26 cellular contexts compared by ENCODE assay signal in genomic region chr15:93107646-93108045, GRCh38. TPM values are rescaled to one million over a fixed set of nuclear protein-coding genes. Genes with fewer than 3 reads are reported as not detected.
DNase-seq lines count a peak whose midpoint lies in the region; ATAC-seq, FAIRE-seq and TF ChIP-seq lines count a peak whose summit lies in the region.
"Had no signal": no experiment of that assay in that cellular context is flagged by ENCODE, and none has a peak within 500 bp of the region (broad histone marks: within the 10 kb centered on the region; RNA-seq: fewer than 3 reads in every experiment).

No MANE protein-coding gene starts in this region.

- H2BK15ac ChIP-seq in neuronal stem cell (ENCODE audit: low read length), result no peak overlapping the region

- H3K27ac ChIP-seq in neuronal stem cell (replicated peaks; ENCODE audit: low read length), result no peak overlapping the region
- H3K27ac ChIP-seq: BLaER1 had no signal

- no peaks in the 10 kb centered on the region for H3K36me3 Mint-ChIP-seq in central memory CD8-positive, alpha-beta T cell (ENCODE audit: insufficient read depth)
- no peaks in the 10 kb centered on the region for H3K36me3 Mint-ChIP-seq in osteocyte (ENCODE audit: unreplicated experiment)
- H3K36me3 Mint-ChIP-seq: CD4-positive, alpha-beta memory T cell had no signal

- H4K8ac ChIP-seq in neuronal stem cell (ENCODE audit: low read depth, low read length), result no peak overlapping the region

- H3K36me3 ChIP-seq in neuronal stem cell (replicated peaks in 1 of 2; ENCODE audit: control insufficient read depth in 2 of 2, insufficient read depth in 2 of 2, low read length in 2 of 2), result peaks cover 0 to 2% of the 10 kb centered on the region in 2 donors
- H3K36me3 ChIP-seq: BE2C had no signal

- peak; percentile 8 for DNase-seq in NCI-H2171 treated with DMSO at 0.1 percent for 48 hours (lab: John Stamatoyannopoulos, UW)
- no peak for DNase-seq in NCI-H2171 (lab: John Stamatoyannopoulos, UW)
- no peak for DNase-seq in GM12891 (ENCODE audit: insufficient read length, low spot score)
- DNase-seq in central memory CD8-positive, alpha-beta T cell (ENCODE audit: low spot score in 2 of 2), result no peak
- no peak for DNase-seq in neuronal stem cell (ENCODE audit: low spot score)
- DNase-seq in osteocyte (ENCODE audit: extremely low spot score, unreplicated experiment), result no peak
- no peak for DNase-seq in SK-N-DZ (ENCODE audit: low spot score)
- DNase-seq in NCI-H1436 treated with DMSO at 0.1 percent for 48 hours (lab: John Stamatoyannopoulos, UW), result no peak
- DNase-seq: 8988T; ACHN; BE2C; C1 segment of cervical spinal cord; CD4-positive, alpha-beta memory T cell; CD4-positive, CD25-positive, alpha-beta regulatory T cell; CD8-positive, alpha-beta memory T cell; COR-L47; DMS153; DMS53; DMS79; GF-D8 had no signal

- H2AFZ ChIP-seq in neuronal stem cell (ENCODE audit: low read length), result no peak overlapping the region

- H3K18ac ChIP-seq in neuronal stem cell (ENCODE audit: low read length), result no peak overlapping the region

- H3K27ac Mint-ChIP-seq in central memory CD8-positive, alpha-beta T cell (ENCODE audit: low read depth), result peak overlapping the region; percentile 52
- no peak overlapping the region for H3K27ac Mint-ChIP-seq in osteocyte (ENCODE audit: unreplicated experiment)
- H3K27ac Mint-ChIP-seq: CD14-positive monocyte; CD4-positive, alpha-beta memory T cell; CD4-positive, CD25-positive, alpha-beta regulatory T cell; CD8-positive, alpha-beta memory T cell had no signal

- no peaks in the 10 kb centered on the region for H3K9me3 Mint-ChIP-seq in central memory CD8-positive, alpha-beta T cell
- peaks cover 8% of the 10 kb centered on the region for H3K9me3 Mint-ChIP-seq in osteocyte (ENCODE audit: unreplicated experiment)

- no peak overlapping the region for H4K91ac ChIP-seq in neuronal stem cell (ENCODE audit: low read depth, low read length, poor library complexity)

- no peaks in the 10 kb centered on the region for H3K79me1 ChIP-seq in neuronal stem cell (ENCODE audit: low read depth, low read length)

- peaks cover 0 to 12% of the 10 kb centered on the region in 2 donors for H3K9me3 ChIP-seq in neuronal stem cell (replicated peaks in 1 of 2; ENCODE audit: control insufficient read depth in 2 of 2, insufficient read depth in 1 of 2, low read depth in 1 of 2, low read length in 2 of 2)
- H3K9me3 ChIP-seq: BE2C had no signal

- H3K27me3 Mint-ChIP-seq in central memory CD8-positive, alpha-beta T cell, result peaks cover 73% of the 10 kb centered on the region
- H3K27me3 Mint-ChIP-seq in osteocyte (ENCODE audit: unreplicated experiment), result peaks cover 31% of the 10 kb centered on the region

- no peak overlapping the region for H2BK120ac ChIP-seq in neuronal stem cell (ENCODE audit: low read depth, low read length)

- no peak overlapping the region for H3K4me3 ChIP-seq in neuronal stem cell (ENCODE audit: low read length in 2 of 2)
- H3K4me3 ChIP-seq: BLaER1 had no signal

- FAIRE-seq in GM12891 (lab: Jason Lieb, UNC), result peak; percentile 5
- FAIRE-seq: A204.1, G401.6, GM12892, GM18507 had no signal

- H3K27me3 ChIP-seq in neuronal stem cell (ENCODE audit: control insufficient read depth in 3 of 3, insufficient read depth in 3 of 3, low read depth in 1 of 3, low read length in 3 of 3), result peaks cover 0 to 5% (median 0%) of the 10 kb centered on the region in 3 experiments
- H3K27me3 ChIP-seq: BE2C, BLaER1 had no signal

- TF ChIP-seq POLR2A in GM12891 (IDR thresholded peaks at IDR 0.05; ENCODE audit: low read depth, low read length), result no peak

- ATAC-seq in central memory CD8-positive, alpha-beta T cell (replicated peaks; ENCODE audit: extremely low read depth, poor library complexity, severe bottlenecking), result no peak

- H3K9ac ChIP-seq in neuronal stem cell (ENCODE audit: low read depth, low read length, poor library complexity), result no peak overlapping the region
- H3K9ac ChIP-seq: BLaER1 had no signal

- no peak overlapping the region for H3K14ac ChIP-seq in neuronal stem cell (ENCODE audit: low read length)

- no peak overlapping the region for H3K4me2 ChIP-seq in neuronal stem cell (ENCODE audit: insufficient read depth, low read length, poor library complexity, severe bottlenecking)
- H3K4me2 ChIP-seq: BLaER1 had no signal

- H3K4me3 Mint-ChIP-seq in central memory CD8-positive, alpha-beta T cell, result no peak overlapping the region
- no peak overlapping the region for H3K4me3 Mint-ChIP-seq in osteocyte (ENCODE audit: unreplicated experiment)
- H3K4me3 Mint-ChIP-seq: CD4-positive, alpha-beta memory T cell; CD4-positive, CD25-positive, alpha-beta regulatory T cell had no signal

- no peak overlapping the region for H3K4ac ChIP-seq in neuronal stem cell (ENCODE audit: low read length)

- no peak for TF ChIP-seq CTCF in osteocyte (IDR thresholded peaks at IDR 0.05)

- no peak overlapping the region for H3K23ac ChIP-seq in neuronal stem cell (ENCODE audit: low read depth, low read length, poor library complexity)

- no peak overlapping the region for H2BK12ac ChIP-seq in neuronal stem cell (ENCODE audit: low read length)

- H3K4me1 Mint-ChIP-seq in central memory CD8-positive, alpha-beta T cell, result peaks cover 16% of the 10 kb centered on the region
- no peaks in the 10 kb centered on the region for H3K4me1 Mint-ChIP-seq in osteocyte (ENCODE audit: unreplicated experiment)

- WGBS in neuronal stem cell (ENCODE audit: extremely low coverage in 2 of 2, insufficient read length in 2 of 2, insufficient replicate concordance in 1 of 2), 2 donors, result no CpG with 5 or more reads among the region's 2 CpGs

- H3K4me1 ChIP-seq in neuronal stem cell (ENCODE audit: control insufficient read depth in 2 of 2, insufficient read depth in 1 of 2, low read depth in 1 of 2, low read length in 2 of 2), result peaks cover 5 to 6% of the 10 kb centered on the region in 2 donors
- H3K4me1 ChIP-seq: BE2C had no signal

- peak overlapping the region; percentile 10 for H2AK5ac ChIP-seq in neuronal stem cell (ENCODE audit: low read depth, low read length)

- no peak overlapping the region for H2BK5ac ChIP-seq in neuronal stem cell (ENCODE audit: low read length)

TF ChIP-seq in GM12891, 5 proteins besides CTCF, POLR2A, EP300 and RAD21:
- TF ChIP-seq POLR2AphosphoS5 (IDR thresholded peaks at IDR 0.05; ENCODE audit: low read depth, low read length), result no peak
- no peak for TF ChIP-seq POU2F2 (IDR thresholded peaks at IDR 0.05; ENCODE audit: low read depth, low read length)
- no peak for TF ChIP-seq SPI1 (IDR thresholded peaks at IDR 0.05; ENCODE audit: low read depth, low read length)
- TF ChIP-seq TAF1 (IDR thresholded peaks at IDR 0.05; ENCODE audit: low read depth, low read length), result no peak
- no peak for TF ChIP-seq PAX5 (IDR thresholded peaks at IDR 0.05; ENCODE audit: insufficient read depth, low read length, severe bottlenecking)
TF ChIP-seq in GM12891: peak in this region for 0.

RNA-seq across cellular contexts. Expression of gene RGMA, which starts 18.6 kb away (rescaled TPM):
- not detected for polyA plus RNA-seq in GM12891 (2012; ENCODE audit: low read depth, missing spikeins)
- 196 TPM for polyA plus RNA-seq in neuronal stem cell (2013, experiment 1 of 2)
- 194 TPM for polyA plus RNA-seq in neuronal stem cell (2013, experiment 2 of 2)
- total RNA-seq in osteocyte, result 12.4 and 13.7 TPM in 2 replicates
- polyA plus RNA-seq in SK-N-DZ (2014; cell fraction: cytosol; rRNA removed), result 0.14 TPM in 1 of 2 replicates, not detected in the other
- polyA plus RNA-seq in SK-N-DZ (2014; cell fraction: nucleus; rRNA removed), result 0.79 TPM in 1 of 2 replicates, not detected in the other
- total RNA-seq: CD4-positive, alpha-beta memory T cell had no signal
- polyA plus RNA-seq: CD4-positive, alpha-beta memory T cell; CD4-positive, CD25-positive, alpha-beta regulatory T cell; CD8-positive, alpha-beta memory T cell had no signal
